12 cellular contexts compared by ENCODE assay signal in genomic region chr3:127001486-127002194, GRCh38. TPM values are rescaled to one million over a fixed set of nuclear protein-coding genes. Genes with fewer than 3 reads are reported as not detected.
DNase-seq lines count a peak whose midpoint lies in the region; ATAC-seq, FAIRE-seq and TF ChIP-seq lines count a peak whose summit lies in the region.
"Had no signal": no experiment of that assay in that cellular context is flagged by ENCODE, and none has a peak within 500 bp of the region (broad histone marks: within the 10 kb centered on the region; RNA-seq: fewer than 3 reads in every experiment).

No MANE protein-coding gene starts in this region.

- no peaks in the 10 kb centered on the region for H3K9me3 Mint-ChIP-seq in nephron
- H3K9me3 Mint-ChIP-seq: activated CD4-positive, alpha-beta memory T cell treated with anti-CD3 and anti-CD28 coated beads, Interleukin-2, amount 10 ng/mL, durations not matched to agents 7 days and 5 days; activated naive CD4-positive, alpha-beta T cell treated with anti-CD3 and anti-CD28 coated beads, Interleukin-2, amount 50 U/mL, for 72 hours had no signal

- no peaks in the 10 kb centered on the region for H3K9me3 ChIP-seq in cardiac muscle cell (ENCODE audit: low read depth)
- no peaks in the 10 kb centered on the region for H3K9me3 ChIP-seq in right cardiac atrium (ENCODE audit: control insufficient read depth, low read length)

- peak overlapping the region; percentile 91 to 97 (median 91) for H3K27ac Mint-ChIP-seq in nephron
- H3K27ac Mint-ChIP-seq: activated CD4-positive, alpha-beta memory T cell treated with anti-CD3 and anti-CD28 coated beads, Interleukin-2, amount 10 ng/mL, durations not matched to agents 7 days and 5 days; activated naive CD4-positive, alpha-beta T cell treated with anti-CD3 and anti-CD28 coated beads, Interleukin-2, amount 50 U/mL, for 72 hours had no signal

- H3K27ac ChIP-seq in cardiac muscle cell, result peak overlapping the region; percentile 41
- no peak overlapping the region for H3K27ac ChIP-seq in right cardiac atrium (ENCODE audit: low read length)
- H3K27ac ChIP-seq in coronary artery, result peak overlapping the region; percentile 68 to 90

- H3K4me1 ChIP-seq in cardiac muscle cell (ENCODE audit: low read depth) (peaks cover 9% of the 10 kb centered on the region), right cardiac atrium (ENCODE audit: control insufficient read depth, insufficient read depth, low read length) (peaks cover 3% of the 10 kb centered on the region)

- DNase-seq in cardiac muscle cell (ENCODE audit: low read depth in 1 of 2, low spot score in 1 of 2) (no peak), right cardiac atrium (no peak), coronary artery (ENCODE audit: low spot score) (no peak), urothelium cell line (ENCODE audit: low spot score) (no peak), HK-2 (ENCODE audit: unreplicated experiment) (no peak), NCI-H69 (lab: John Stamatoyannopoulos, UW) (no peak), NCI-H1092 treated with DMSO at 0.1 percent for 48 hours (lab: John Stamatoyannopoulos, UW) (no peak)
- DNase-seq: activated CD4-positive, alpha-beta memory T cell treated with anti-CD3 and anti-CD28 coated beads, Interleukin-2, amount 10 ng/mL, durations not matched to agents 7 days and 5 days; NCI-H446 treated with DMSO at 0.1 percent for 48 hours had no signal

- H3K4me1 Mint-ChIP-seq in nephron, result peaks cover 22% of the 10 kb centered on the region
- H3K4me1 Mint-ChIP-seq: activated CD4-positive, alpha-beta memory T cell treated with anti-CD3 and anti-CD28 coated beads, Interleukin-2, amount 10 ng/mL, durations not matched to agents 7 days and 5 days had no signal

- H3K36me3 Mint-ChIP-seq in nephron (ENCODE audit: low read depth), result no peaks in the 10 kb centered on the region
- H3K36me3 Mint-ChIP-seq: activated naive CD4-positive, alpha-beta T cell treated with anti-CD3 and anti-CD28 coated beads, Interleukin-2, amount 50 U/mL, for 72 hours had no signal

- ATAC-seq in right cardiac atrium, result no peak
- ATAC-seq: activated naive CD4-positive, alpha-beta T cell treated with anti-CD3 and anti-CD28 coated beads, Interleukin-2, amount 50 U/mL, for 72 hours had no signal

- intact Hi-C loops in right cardiac atrium (cut with DNase I), result no loop called here

- H3K4me3 ChIP-seq in cardiac muscle cell, result no peak overlapping the region
- no peak overlapping the region for H3K4me3 ChIP-seq in right cardiac atrium (ENCODE audit: low read length)
- peak overlapping the region; percentile 59 for H3K4me3 ChIP-seq in coronary artery

- no peaks in the 10 kb centered on the region for H3K36me3 ChIP-seq in cardiac muscle cell

- 65% methylated on average over 23 of the region's 23 CpGs for WGBS in right cardiac atrium

- no peaks in the 10 kb centered on the region for H3K27me3 Mint-ChIP-seq in nephron (ENCODE audit: low read depth)
- H3K27me3 Mint-ChIP-seq: activated CD4-positive, alpha-beta memory T cell treated with anti-CD3 and anti-CD28 coated beads, Interleukin-2, amount 10 ng/mL, durations not matched to agents 7 days and 5 days had no signal

- FAIRE-seq in urothelium cell line (lab: Jason Lieb, UNC), result peak; percentile 42
- FAIRE-seq: GM12891 had no signal

- TF ChIP-seq CTCF in cardiac muscle cell (IDR thresholded peaks at IDR 0.05; ENCODE audit: low read depth, low read length), result no peak
- no peak for TF ChIP-seq CTCF in coronary artery (IDR thresholded peaks at IDR 0.05)
- no peak for TF ChIP-seq CTCF in nephron (IDR thresholded peaks at IDR 0.05; ENCODE audit: unreplicated experiment in 3 of 3)

- H3K27me3 ChIP-seq in cardiac muscle cell (no peaks in the 10 kb centered on the region), right cardiac atrium (ENCODE audit: control insufficient read depth, insufficient read depth) (no peaks in the 10 kb centered on the region)

- peak overlapping the region in 2 of 3 experiments; percentile 61 to 64 for H3K4me3 Mint-ChIP-seq in nephron
- H3K4me3 Mint-ChIP-seq: activated CD4-positive, alpha-beta memory T cell treated with anti-CD3 and anti-CD28 coated beads, Interleukin-2, amount 10 ng/mL, durations not matched to agents 7 days and 5 days had no signal

RNA-seq across cellular contexts. Expression of gene PLXNA1, which starts 18.7 kb away (rescaled TPM):
- total RNA-seq in cardiac muscle cell, result 55.6 and 71.0 TPM in 2 replicates
- 19.5 and 24.2 TPM in 2 replicates for polyA plus RNA-seq in cardiac muscle cell
- total RNA-seq in right cardiac atrium, result 10 to 100 TPM; 12.8 to 17.8 (median 15.2) TPM
- polyA plus RNA-seq in right cardiac atrium, result 9.9 TPM
